ENCODE assay signal across 2 cellular contexts in genomic region chr4:140158234-140159030, GRCh38.
TF ChIP-seq lines count a peak whose summit lies in the region.

No MANE protein-coding gene starts in this region.

TF ChIP-seq in liver, 16 proteins besides CTCF, POLR2A, EP300 and RAD21 (continued from another document):
- TF ChIP-seq, protein P1, sequence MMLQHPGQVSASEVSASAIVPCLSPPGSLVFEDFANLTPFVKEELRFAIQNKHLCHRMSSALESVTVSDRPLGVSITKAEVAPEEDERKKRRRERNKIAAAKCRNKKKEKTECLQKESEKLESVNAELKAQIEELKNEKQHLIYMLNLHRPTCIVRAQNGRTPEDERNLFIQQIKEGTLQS (IDR thresholded peaks at IDR 0.05): no peak
- TF ChIP-seq EGR1 (IDR thresholded peaks at IDR 0.05; ENCODE audit: low read depth in 2 of 2) (no peak), YY1 (IDR thresholded peaks at IDR 0.05) (peak; percentile 43), FOXA2 (IDR thresholded peaks at IDR 0.05) (peak; percentile 64), JUND (IDR thresholded peaks at IDR 0.05) (peak in 1 of 2 donors; percentile 37), RXRA (IDR thresholded peaks at IDR 0.05) (peak; percentile 95 to 98), GABPA (IDR thresholded peaks at IDR 0.05 in 1 of 2, conservative IDR thresholded peaks at IDR 0.05 in 1 of 2) (no peak), TAF1 (conservative IDR thresholded peaks at IDR 0.05) (no peak), MAX (IDR thresholded peaks at IDR 0.05) (peak; percentile 75), HNF4G (IDR thresholded peaks at IDR 0.05) (no peak), SP1 (IDR thresholded peaks at IDR 0.05) (peak; percentile 75)
- TF ChIP-seq, protein P2, sequence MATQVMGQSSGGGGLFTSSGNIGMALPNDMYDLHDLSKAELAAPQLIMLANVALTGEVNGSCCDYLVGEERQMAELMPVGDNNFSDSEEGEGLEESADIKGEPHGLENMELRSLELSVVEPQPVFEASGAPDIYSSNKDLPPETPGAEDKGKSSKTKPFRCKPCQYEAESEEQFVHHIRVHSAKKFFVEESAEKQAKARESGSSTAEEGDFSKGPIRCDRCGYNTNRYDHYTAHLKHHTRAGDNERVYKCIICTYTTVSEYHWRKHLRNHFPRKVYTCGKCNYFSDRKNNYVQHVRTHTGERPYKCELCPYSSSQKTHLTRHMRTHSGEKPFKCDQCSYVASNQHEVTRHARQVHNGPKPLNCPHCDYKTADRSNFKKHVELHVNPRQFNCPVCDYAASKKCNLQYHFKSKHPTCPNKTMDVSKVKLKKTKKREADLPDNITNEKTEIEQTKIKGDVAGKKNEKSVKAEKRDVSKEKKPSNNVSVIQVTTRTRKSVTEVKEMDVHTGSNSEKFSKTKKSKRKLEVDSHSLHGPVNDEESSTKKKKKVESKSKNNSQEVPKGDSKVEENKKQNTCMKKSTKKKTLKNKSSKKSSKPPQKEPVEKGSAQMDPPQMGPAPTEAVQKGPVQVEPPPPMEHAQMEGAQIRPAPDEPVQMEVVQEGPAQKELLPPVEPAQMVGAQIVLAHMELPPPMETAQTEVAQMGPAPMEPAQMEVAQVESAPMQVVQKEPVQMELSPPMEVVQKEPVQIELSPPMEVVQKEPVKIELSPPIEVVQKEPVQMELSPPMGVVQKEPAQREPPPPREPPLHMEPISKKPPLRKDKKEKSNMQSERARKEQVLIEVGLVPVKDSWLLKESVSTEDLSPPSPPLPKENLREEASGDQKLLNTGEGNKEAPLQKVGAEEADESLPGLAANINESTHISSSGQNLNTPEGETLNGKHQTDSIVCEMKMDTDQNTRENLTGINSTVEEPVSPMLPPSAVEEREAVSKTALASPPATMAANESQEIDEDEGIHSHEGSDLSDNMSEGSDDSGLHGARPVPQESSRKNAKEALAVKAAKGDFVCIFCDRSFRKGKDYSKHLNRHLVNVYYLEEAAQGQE (IDR thresholded peaks at IDR 0.05): no peak
- TF ChIP-seq, protein P3, sequence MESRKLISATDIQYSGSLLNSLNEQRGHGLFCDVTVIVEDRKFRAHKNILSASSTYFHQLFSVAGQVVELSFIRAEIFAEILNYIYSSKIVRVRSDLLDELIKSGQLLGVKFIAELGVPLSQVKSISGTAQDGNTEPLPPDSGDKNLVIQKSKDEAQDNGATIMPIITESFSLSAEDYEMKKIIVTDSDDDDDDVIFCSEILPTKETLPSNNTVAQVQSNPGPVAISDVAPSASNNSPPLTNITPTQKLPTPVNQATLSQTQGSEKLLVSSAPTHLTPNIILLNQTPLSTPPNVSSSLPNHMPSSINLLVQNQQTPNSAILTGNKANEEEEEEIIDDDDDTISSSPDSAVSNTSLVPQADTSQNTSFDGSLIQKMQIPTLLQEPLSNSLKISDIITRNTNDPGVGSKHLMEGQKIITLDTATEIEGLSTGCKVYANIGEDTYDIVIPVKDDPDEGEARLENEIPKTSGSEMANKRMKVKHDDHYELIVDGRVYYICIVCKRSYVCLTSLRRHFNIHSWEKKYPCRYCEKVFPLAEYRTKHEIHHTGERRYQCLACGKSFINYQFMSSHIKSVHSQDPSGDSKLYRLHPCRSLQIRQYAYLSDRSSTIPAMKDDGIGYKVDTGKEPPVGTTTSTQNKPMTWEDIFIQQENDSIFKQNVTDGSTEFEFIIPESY (IDR thresholded peaks at IDR 0.05): peak; percentile 24

TF ChIP-seq in HepG2, 621 proteins besides CTCF, POLR2A, EP300 and RAD21:
- no peak for TF ChIP-seq E2F2 (CRISPR knock-in tag; IDR thresholded peaks at IDR 0.05; ENCODE audit: borderline replicate concordance)
- TF ChIP-seq, protein P4, sequence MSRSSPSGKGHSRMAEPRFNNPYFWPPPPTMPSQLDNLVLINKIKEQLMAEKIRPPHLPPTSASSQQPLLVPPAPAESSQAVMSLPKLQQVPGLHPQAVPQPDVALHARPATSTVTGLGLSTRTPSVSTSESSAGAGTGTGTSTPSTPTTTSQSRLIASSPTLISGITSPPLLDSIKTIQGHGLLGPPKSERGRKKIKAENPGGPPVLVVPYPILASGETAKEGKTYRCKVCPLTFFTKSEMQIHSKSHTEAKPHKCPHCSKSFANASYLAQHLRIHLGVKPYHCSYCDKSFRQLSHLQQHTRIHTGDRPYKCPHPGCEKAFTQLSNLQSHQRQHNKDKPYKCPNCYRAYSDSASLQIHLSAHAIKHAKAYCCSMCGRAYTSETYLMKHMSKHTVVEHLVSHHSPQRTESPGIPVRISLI (CRISPR knock-in tag; IDR thresholded peaks at IDR 0.05; ENCODE audit: borderline replicate concordance): no peak
- TF ChIP-seq SAFB2 (CRISPR knock-in tag; IDR thresholded peaks at IDR 0.05; ENCODE audit: borderline replicate concordance, low read depth): no peak
- TF ChIP-seq HNRNPL (IDR thresholded peaks at IDR 0.05; ENCODE audit: low read depth, low read length): no peak
- TF ChIP-seq RAD51 (IDR thresholded peaks at IDR 0.05; ENCODE audit: borderline replicate concordance): no peak
- TF ChIP-seq SMAD1 (CRISPR knock-in tag; IDR thresholded peaks at IDR 0.05; ENCODE audit: borderline replicate concordance, low read depth): no peak
- TF ChIP-seq NFATC3 (CRISPR knock-in tag; IDR thresholded peaks at IDR 0.05): no peak
- no peak for TF ChIP-seq ZNF747 (CRISPR knock-in tag; IDR thresholded peaks at IDR 0.05; ENCODE audit: borderline replicate concordance)
- TF ChIP-seq THAP8 (CRISPR knock-in tag; IDR thresholded peaks at IDR 0.05; ENCODE audit: borderline replicate concordance): no peak
- no peak for TF ChIP-seq REL (CRISPR knock-in tag; conservative IDR thresholded peaks at IDR 0.05)
- no peak for TF ChIP-seq ZNF713 (CRISPR knock-in tag; IDR thresholded peaks at IDR 0.05)
- no peak for TF ChIP-seq ZBTB49 (CRISPR knock-in tag; IDR thresholded peaks at IDR 0.05; ENCODE audit: borderline replicate concordance)
- no peak for TF ChIP-seq ZFP91 (CRISPR knock-in tag; IDR thresholded peaks at IDR 0.05; ENCODE audit: borderline replicate concordance)
- no peak for TF ChIP-seq ZNF784 (CRISPR knock-in tag; IDR thresholded peaks at IDR 0.05; ENCODE audit: borderline replicate concordance)
- TF ChIP-seq ZNF337 (CRISPR knock-in tag; IDR thresholded peaks at IDR 0.05; ENCODE audit: borderline replicate concordance, low read depth): no peak
- TF ChIP-seq, protein P5, sequence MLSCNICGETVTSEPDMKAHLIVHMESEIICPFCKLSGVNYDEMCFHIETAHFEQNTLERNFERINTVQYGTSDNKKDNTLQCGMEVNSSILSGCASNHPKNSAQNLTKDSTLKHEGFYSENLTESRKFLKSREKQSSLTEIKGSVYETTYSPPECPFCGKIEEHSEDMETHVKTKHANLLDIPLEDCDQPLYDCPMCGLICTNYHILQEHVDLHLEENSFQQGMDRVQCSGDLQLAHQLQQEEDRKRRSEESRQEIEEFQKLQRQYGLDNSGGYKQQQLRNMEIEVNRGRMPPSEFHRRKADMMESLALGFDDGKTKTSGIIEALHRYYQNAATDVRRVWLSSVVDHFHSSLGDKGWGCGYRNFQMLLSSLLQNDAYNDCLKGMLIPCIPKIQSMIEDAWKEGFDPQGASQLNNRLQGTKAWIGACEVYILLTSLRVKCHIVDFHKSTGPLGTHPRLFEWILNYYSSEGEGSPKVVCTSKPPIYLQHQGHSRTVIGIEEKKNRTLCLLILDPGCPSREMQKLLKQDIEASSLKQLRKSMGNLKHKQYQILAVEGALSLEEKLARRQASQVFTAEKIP (CRISPR knock-in tag; IDR thresholded peaks at IDR 0.05; ENCODE audit: borderline replicate concordance): no peak
- TF ChIP-seq CEBPB (IDR thresholded peaks at IDR 0.05; ENCODE audit: borderline replicate concordance, low read depth, low read length): no peak
- TF ChIP-seq PHF5A (CRISPR knock-in tag; IDR thresholded peaks at IDR 0.05; ENCODE audit: low read depth, unreplicated experiment): no peak
- no peak for TF ChIP-seq ARNTL (CRISPR knock-in tag; IDR thresholded peaks at IDR 0.05)
- TF ChIP-seq PRDM4 (CRISPR knock-in tag; IDR thresholded peaks at IDR 0.05; ENCODE audit: borderline replicate concordance): no peak
